Comparison of ENCODE assay signal across 19 cellular contexts in genomic region chr9:20364954-20365353, GRCh38.
DNase-seq lines count a peak whose midpoint lies in the region; ATAC-seq and TF ChIP-seq lines count a peak whose summit lies in the region.
"Had no signal": no experiment of that assay in that cellular context is flagged by ENCODE, and none has a peak within 500 bp of the region (broad histone marks: within the 10 kb centered on the region; RNA-seq: fewer than 3 reads in every experiment).

No MANE protein-coding gene starts in this region.

- CTCF ChIA-PET in A673 (lab: Charles Lee): no interaction called here
- CTCF ChIA-PET in activated CD8-positive, alpha-beta T cell treated with anti-CD3 and anti-CD28 coated beads for 36 hours (lab: Charles Lee): interaction anchor here (1.7 kb wide), 1 partner anchor 576 kb away, joined by 4 read pairs; no protein-coding TSS in a partner anchor

- H3K27ac ChIP-seq in A673 (ENCODE audit: low read depth, low read length, poor library complexity, severe bottlenecking) (no peak overlapping the region), OCI-LY1 (ENCODE audit: low read depth, low read length, poor library complexity, severe bottlenecking) (peak overlapping the region; percentile 39), neural progenitor cell (no peak overlapping the region)
- H3K27ac ChIP-seq: BLaER1 treated with 17β-estradiol and CSF1 and Interleukin-3, amounts not matched to agents 10 nM and 100 nM; GM23248; HL-60 had no signal

- no peaks in the 10 kb centered on the region for H4K20me1 ChIP-seq in OCI-LY1 (ENCODE audit: insufficient read depth, low read length)
- no peaks in the 10 kb centered on the region for H4K20me1 ChIP-seq in neural progenitor cell (ENCODE audit: low read depth)
- H4K20me1 ChIP-seq: BLaER1 treated with 17β-estradiol and CSF1 and Interleukin-3, amounts not matched to agents 10 nM and 100 nM had no signal

- H3K9me3 Mint-ChIP-seq in neural progenitor cell (no peaks in the 10 kb centered on the region), nephron progenitor cell (peaks cover 10% of the 10 kb centered on the region)
- peaks cover 2% of the 10 kb centered on the region for H3K9me3 Mint-ChIP-seq in activated CD8-positive, alpha-beta T cell treated with anti-CD3 and anti-CD28 coated beads for 36 hours
- H3K9me3 Mint-ChIP-seq: CD8-positive, alpha-beta T cell had no signal

- POLR2A ChIA-PET in A673 (lab: Charles Lee; ENCODE audit: low non-redundant PET): no interaction called here
- POLR2A ChIA-PET in activated CD8-positive, alpha-beta T cell treated with anti-CD3 and anti-CD28 coated beads for 36 hours (lab: Charles Lee): no interaction called here

- H3F3A ChIP-seq in OCI-LY1 (ENCODE audit: insufficient read depth, low read length) (no peaks in the 10 kb centered on the region; the same call in 1 of the 2 replicates), neural progenitor cell (ENCODE audit: low read depth) (no peaks in the 10 kb centered on the region)

- no peaks in the 10 kb centered on the region for H3K27me3 ChIP-seq in A673 (replicated peaks; ENCODE audit: insufficient read depth, low read depth, low read length, poor library complexity)
- no peaks in the 10 kb centered on the region for H3K27me3 ChIP-seq in OCI-LY1 (ENCODE audit: insufficient read depth, low read length)
- H3K27me3 ChIP-seq in neural progenitor cell: no peaks in the 10 kb centered on the region
- H3K27me3 ChIP-seq: BLaER1 treated with 17β-estradiol and CSF1 and Interleukin-3, amounts not matched to agents 10 nM and 100 nM had no signal

- intact Hi-C loops in A673 (cut with micrococcal nuclease; ENCODE audit: unreplicated experiment) (no loop called here), left colon (cut with DNase I, micrococcal nuclease) (no loop called here)
- intact Hi-C loops in activated CD8-positive, alpha-beta T cell treated with anti-CD3 and anti-CD28 coated beads for 36 hours (cut with micrococcal nuclease): loop anchor here (10.0 kb wide), 1 partner anchor 190 kb away; no protein-coding TSS in a partner anchor

- no peak overlapping the region for H3K4me2 ChIP-seq in OCI-LY1 (ENCODE audit: low read length)
- H3K4me2 ChIP-seq in neural progenitor cell: no peak overlapping the region
- H3K4me2 ChIP-seq: BLaER1 treated with 17β-estradiol and CSF1 and Interleukin-3, amounts not matched to agents 10 nM and 100 nM had no signal

- H3K4me3 ChIP-seq in A673 (ENCODE audit: low read depth, low read length, poor library complexity, severe bottlenecking) (no peak overlapping the region), OCI-LY1 (ENCODE audit: low read depth, low read length, poor library complexity, severe bottlenecking) (no peak overlapping the region), neural progenitor cell (no peak overlapping the region)
- H3K4me3 ChIP-seq: BLaER1 treated with 17β-estradiol and CSF1 and Interleukin-3, amounts not matched to agents 10 nM and 100 nM; GM12878; GM23248; HAP-1 had no signal

- H3K36me3 Mint-ChIP-seq in neural progenitor cell (peaks cover 18% of the 10 kb centered on the region), nephron progenitor cell (ENCODE audit: low read depth) (peaks cover 79% of the 10 kb centered on the region)
- peaks cover 45% of the 10 kb centered on the region for H3K36me3 Mint-ChIP-seq in activated CD8-positive, alpha-beta T cell treated with anti-CD3 and anti-CD28 coated beads for 36 hours (ENCODE audit: low read depth)

- H3K4me1 ChIP-seq in A673 (ENCODE audit: insufficient read depth, low read length, poor library complexity, severe bottlenecking) (no peaks in the 10 kb centered on the region), OCI-LY1 (ENCODE audit: insufficient read depth, low read length, severe bottlenecking) (peaks cover 22% of the 10 kb centered on the region), neural progenitor cell (peaks cover 9% of the 10 kb centered on the region)
- H3K4me1 ChIP-seq: BLaER1 treated with 17β-estradiol and CSF1 and Interleukin-3, amounts not matched to agents 10 nM and 100 nM had no signal

- no peak overlapping the region for H3K27ac Mint-ChIP-seq in neural progenitor cell
- no peak overlapping the region for H3K27ac Mint-ChIP-seq in activated CD8-positive, alpha-beta T cell treated with anti-CD3 and anti-CD28 coated beads for 36 hours
- H3K27ac Mint-ChIP-seq in nephron progenitor cell: no peak overlapping the region
- H3K27ac Mint-ChIP-seq: B cell; CD8-positive, alpha-beta T cell had no signal

- H3K9ac ChIP-seq in OCI-LY1 (ENCODE audit: low read length): no peak overlapping the region
- no peak overlapping the region for H3K9ac ChIP-seq in neural progenitor cell
- H3K9ac ChIP-seq: BLaER1 treated with 17β-estradiol and CSF1 and Interleukin-3, amounts not matched to agents 10 nM and 100 nM; GM23248 had no signal

- H3K9me3 ChIP-seq in A673 (ENCODE audit: low read depth, low read length, poor library complexity, severe bottlenecking) (no peaks in the 10 kb centered on the region), OCI-LY1 (ENCODE audit: low read length) (no peaks in the 10 kb centered on the region), neural progenitor cell (ENCODE audit: low read depth) (no peaks in the 10 kb centered on the region)
- H3K9me3 ChIP-seq: BLaER1 treated with 17β-estradiol and CSF1 and Interleukin-3, amounts not matched to agents 10 nM and 100 nM; HAP-1 had no signal

- H3K9me2 ChIP-seq in OCI-LY1 (ENCODE audit: low read depth, low read length): no peaks in the 10 kb centered on the region

- H3K4me3 Mint-ChIP-seq in neural progenitor cell (no peak overlapping the region), nephron progenitor cell (no peak overlapping the region)
- no peak overlapping the region for H3K4me3 Mint-ChIP-seq in activated CD8-positive, alpha-beta T cell treated with anti-CD3 and anti-CD28 coated beads for 36 hours
- H3K4me3 Mint-ChIP-seq: B cell; CD8-positive, alpha-beta T cell had no signal

- DNase-seq in A673 (ENCODE audit: low spot score): peak; percentile 10
- DNase-seq in left colon: no peak
- DNase-seq in neural progenitor cell (ENCODE audit: low spot score): peak; percentile 32
- no peak for DNase-seq in activated CD8-positive, alpha-beta T cell treated with anti-CD3 and anti-CD28 coated beads for 36 hours
- no peak for DNase-seq in T-helper 9 cell
- no peak for DNase-seq in nephron progenitor cell
- DNase-seq: Calu3; CD8-positive, alpha-beta T cell; DMS 273 treated with DMSO at 0.1 percent for 48 hours; DMS53; DND-41; EL; GM23248 had no signal

- H3K27me3 Mint-ChIP-seq in neural progenitor cell (ENCODE audit: insufficient read depth, low read depth) (no peaks in the 10 kb centered on the region), nephron progenitor cell (ENCODE audit: low read depth, poor library complexity) (no peaks in the 10 kb centered on the region)
- H3K27me3 Mint-ChIP-seq in activated CD8-positive, alpha-beta T cell treated with anti-CD3 and anti-CD28 coated beads for 36 hours: no peaks in the 10 kb centered on the region
- H3K27me3 Mint-ChIP-seq: B cell had no signal

- H2AFZ ChIP-seq in OCI-LY1 (ENCODE audit: low read length) (no peak overlapping the region), neural progenitor cell (replicated peaks) (no peak overlapping the region)
- H2AFZ ChIP-seq: GM23248 had no signal

- BruUV-seq in A673 (replicated peaks; lab: Mats Ljungman, UMichigan): no TSS peak

- H3K36me3 ChIP-seq in A673 (ENCODE audit: insufficient read depth, low read length, poor library complexity, severe bottlenecking) (no peaks in the 10 kb centered on the region), OCI-LY1 (ENCODE audit: insufficient read depth, low read length) (peaks cover 99% of the 10 kb centered on the region), neural progenitor cell (no peaks in the 10 kb centered on the region)
- H3K36me3 ChIP-seq: BLaER1 treated with 17β-estradiol and CSF1 and Interleukin-3, amounts not matched to agents 10 nM and 100 nM; HAP-1 had no signal

- peaks cover 39% of the 10 kb centered on the region for H3K79me2 ChIP-seq in OCI-LY1 (ENCODE audit: insufficient read depth, low read length)
- H3K79me2 ChIP-seq in neural progenitor cell (ENCODE audit: low read depth): no peaks in the 10 kb centered on the region

- TF ChIP-seq CTCF in A673 (conservative IDR thresholded peaks at IDR 0.05; ENCODE audit: low read depth, low read length) (no peak), OCI-LY1 (IDR thresholded peaks at IDR 0.05; ENCODE audit: low read length) (no peak), neural progenitor cell (IDR thresholded peaks at IDR 0.05) (no peak), nephron progenitor cell (IDR thresholded peaks at IDR 0.05) (no peak)
- no peak for TF ChIP-seq CTCF in activated CD8-positive, alpha-beta T cell treated with anti-CD3 and anti-CD28 coated beads for 36 hours (IDR thresholded peaks at IDR 0.05)

- peak; percentile 79 for ATAC-seq in left colon
- no peak for ATAC-seq in activated CD8-positive, alpha-beta T cell treated with anti-CD3 and anti-CD28 coated beads for 36 hours
- ATAC-seq: CD8-positive, alpha-beta T cell; GM12878 had no signal

- H3K4me1 Mint-ChIP-seq in neural progenitor cell (peaks cover 11% of the 10 kb centered on the region), nephron progenitor cell (peaks cover 62% of the 10 kb centered on the region)
- H3K4me1 Mint-ChIP-seq in activated CD8-positive, alpha-beta T cell treated with anti-CD3 and anti-CD28 coated beads for 36 hours (ENCODE audit: low read depth): peaks cover 45% of the 10 kb centered on the region
- H3K4me1 Mint-ChIP-seq: B cell had no signal

Comparison
In these comparisons a context has a peak if more than half of its experiments do, and no peak if none do; other contexts are left out.
1. DNase-seq: peak in A673 (single experiment) and neural progenitor cell (single experiment); none in left colon (0 of 2), activated CD8-positive, alpha-beta T cell treated with anti-CD3 and anti-CD28 coated beads for 36 hours (single experiment), T-helper 9 cell (single experiment) and nephron progenitor cell (single experiment).